In the genomic region with DNA sequence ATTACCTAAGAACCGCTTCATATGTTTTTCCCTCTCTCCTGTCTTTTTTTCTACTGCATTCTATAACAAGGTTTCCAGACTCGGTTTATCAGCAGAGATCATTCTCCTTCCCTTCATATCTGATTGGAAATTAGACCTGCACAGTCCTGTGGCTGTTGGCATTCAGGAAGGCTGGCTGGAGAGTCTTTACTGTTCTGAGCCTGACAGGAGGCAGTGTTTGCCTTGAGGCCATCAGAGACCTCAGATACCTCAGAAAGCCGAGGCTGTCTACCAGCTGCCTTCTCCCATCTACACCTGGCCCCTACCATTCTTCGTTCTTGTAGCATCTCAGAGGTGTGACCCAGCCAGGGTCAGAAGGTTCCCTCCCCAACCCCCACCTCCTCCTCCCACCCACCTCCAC, we compare ENCODE assay signal across 13 cellular contexts.
"Had no signal": no experiment of that assay in that cellular context is flagged by ENCODE, and none has a peak within 500 bp of the region (broad histone marks: within the 10 kb centered on the region; RNA-seq: fewer than 3 reads in every experiment).

No MANE protein-coding gene starts in this region.

- H3K4me3 Mint-ChIP-seq: activated T-helper 1 cell treated with anti-CD3 and anti-CD28 coated beads, Interleukin-12 subunit alpha, Interleukin-12 subunit beta, Interleukin-2, Interleukin-4 antibody, amounts not matched to agents 30 ng/mL and 10 ng/mL and 1 ng/mL, durations not matched to agents 14 hours and 24 hours and 36 hours had no signal

- H3K4me3 ChIP-seq: ovary, stomach, testis had no signal

- ATAC-seq: activated CD4-positive, CD25-positive, alpha-beta regulatory T cell treated with anti-CD3 and anti-CD28 coated beads, Interleukin-2, amount 50 U/mL, for 24 hours; left lobe of liver had no signal

- H3K27ac ChIP-seq: ovary, stomach, testis had no signal

- H3K36me3 ChIP-seq: ovary, stomach had no signal

- DNase-seq: activated CD4-positive, alpha-beta T cell treated with anti-CD3 and anti-CD28 coated beads, Interleukin-2, amount 50 U/mL, for 1 hour; activated CD8-positive, alpha-beta memory T cell treated with anti-CD3 and anti-CD28 coated beads for 24 hours; aorta; cortex of kidney; effector CD4-positive, alpha-beta T cell; foreskin fibroblast; head of caudate nucleus; ovary; stomach; testis had no signal

- H3K9me3 ChIP-seq: ovary, stomach, testis had no signal

- H3K4me1 ChIP-seq: testis had no signal

- H3K27me3 ChIP-seq: ovary, stomach, testis had no signal
